In genomic region chr10:97365761-97366351, GRCh38 we compare ENCODE assay signal across 18 cellular contexts. TPM values are rescaled to one million over a fixed set of nuclear protein-coding genes. Genes with fewer than 3 reads are reported as not detected.
DNase-seq lines count a peak whose midpoint lies in the region; ATAC-seq, FAIRE-seq and TF ChIP-seq lines count a peak whose summit lies in the region.
"Had no signal": no experiment of that assay in that cellular context is flagged by ENCODE, and none has a peak within 500 bp of the region (broad histone marks: within the 10 kb centered on the region; RNA-seq: fewer than 3 reads in every experiment).

No MANE protein-coding gene starts in this region.

- peaks cover 0 to 51% (median 0%) of the 10 kb centered on the region in 12 donors for H3K4me1 ChIP-seq in heart left ventricle
- H3K4me1 ChIP-seq in kidney (ENCODE audit: control insufficient read depth in 1 of 2, insufficient read depth in 1 of 2, low read depth in 1 of 2, low read length in 2 of 2): no peaks in the 10 kb centered on the region
- H3K4me1 ChIP-seq: Caco-2, prostate gland, SJSA1 had no signal

- H3K9me3 Mint-ChIP-seq in IgD-negative memory B cell: no peaks in the 10 kb centered on the region
- H3K9me3 Mint-ChIP-seq: activated T-cell treated with anti-CD3 and anti-CD28 coated beads, Interleukin-2, amount 50 U/mL, for 72 hours; GM23338 had no signal

- H3K9ac ChIP-seq in kidney (ENCODE audit: low read length in 2 of 2): no peak overlapping the region

- H3K9me3 ChIP-seq in heart left ventricle (no peaks in the 10 kb centered on the region), kidney (ENCODE audit: control insufficient read depth in 1 of 2, low read length in 2 of 2) (no peaks in the 10 kb centered on the region)
- H3K9me3 ChIP-seq: Caco-2, prostate gland, SJSA1 had no signal

- intact Hi-C loops in heart left ventricle (cut with DNase I) (no loop called here), kidney (cut with DNase I) (no loop called here)

- FAIRE-seq in kidney (lab: Jason Lieb, UNC): no peak

- H3K4me3 ChIP-seq in heart left ventricle: peak overlapping the region in 1 of 12 donors; percentile 12
- H3K4me3 ChIP-seq in skin epidermis: no peak overlapping the region
- H3K4me3 ChIP-seq in kidney (ENCODE audit: low read length in 2 of 2): no peak overlapping the region
- H3K4me3 ChIP-seq: GM23338, prostate gland, SJSA1 had no signal

- no peak for TF ChIP-seq CTCF in heart left ventricle (IDR thresholded peaks at IDR 0.05)
- no peak for TF ChIP-seq CTCF in kidney (IDR thresholded peaks at IDR 0.05; ENCODE audit: borderline replicate concordance, extremely low read depth, insufficient read depth)

- H3K27ac ChIP-seq in heart left ventricle (peak overlapping the region in 4 of 12 donors; percentile 6 to 93 (median 19)), skin epidermis (peak overlapping the region in 13 of 21 experiments; percentile 34 to 87 (median 60)), kidney (ENCODE audit: low read depth in 2 of 2, low read length in 2 of 2) (no peak overlapping the region)
- H3K27ac ChIP-seq: prostate gland, SJSA1 had no signal

- no peaks in the 10 kb centered on the region for H3K27me3 ChIP-seq in heart left ventricle
- H3K27me3 ChIP-seq: SJSA1 had no signal

- no peaks in the 10 kb centered on the region for H3K27me3 Mint-ChIP-seq in IgD-negative memory B cell

- peak overlapping the region; percentile 59 to 90 (median 79) for H3K4me3 Mint-ChIP-seq in IgD-negative memory B cell
- H3K4me3 Mint-ChIP-seq: activated T-cell treated with anti-CD3 and anti-CD28 coated beads, Interleukin-2, amount 50 U/mL, for 72 hours; GM23338 had no signal

- H3K36me3 ChIP-seq in heart left ventricle (peaks cover 0 to 73% (median 51%) of the 10 kb centered on the region in 9 donors), kidney (ENCODE audit: control insufficient read depth in 1 of 2, insufficient read depth in 2 of 2, low read length in 2 of 2) (peaks cover 4 to 8% of the 10 kb centered on the region in 2 donors)

- H3K27ac Mint-ChIP-seq in IgD-negative memory B cell: peak overlapping the region; percentile 84 to 96 (median 93)
- H3K27ac Mint-ChIP-seq: activated T-cell treated with anti-CD3 and anti-CD28 coated beads, Interleukin-2, amount 50 U/mL, for 72 hours; GM23338 had no signal

- peaks cover 17 to 28% (median 20%) of the 10 kb centered on the region in 3 donors for H3K4me1 Mint-ChIP-seq in IgD-negative memory B cell
- H3K4me1 Mint-ChIP-seq: GM23338 had no signal

- DNase-seq in SIG-M5 (lab: John Stamatoyannopoulos, UW) (peak; percentile 99), heart left ventricle (no peak), T1000 (lab: John Stamatoyannopoulos, UW) (no peak), kidney (no peak)
- DNase-seq: activated CD4-positive, CD25-positive, alpha-beta regulatory T cell treated with anti-CD3 and anti-CD28 coated beads, Interleukin-2, amount 50 U/mL, for 72 hours; activated T-cell treated with anti-CD3 and anti-CD28 coated beads, Interleukin-2, amount 50 U/mL, for 72 hours; Caco-2; mesendoderm; NCI-H1417 treated with DMSO at 0.1 percent for 48 hours; NCI-H510A treated with DMSO at 0.1 percent for 48 hours; stimulated activated CD4-positive, alpha-beta T cell treated with anti-CD3 and anti-CD28 coated beads, Interleukin-4, amount 100 ng/mL, for 24 hours had no signal

- 77 to 82% (median 81%) methylated on average over 19 of the region's 19 CpGs for WGBS in heart left ventricle, 4 donors

- peak in 3 of 4 donors; percentile 28 to 55 (median 50) for ATAC-seq in heart left ventricle
- no peak for ATAC-seq in GM21390 (IDR thresholded peaks at IDR 0.05; ENCODE audit: unreplicated experiment)
- ATAC-seq in HG03025 (IDR thresholded peaks at IDR 0.05; ENCODE audit: low FRiP score, unreplicated experiment): no peak
- ATAC-seq: activated T-cell treated with anti-CD3 and anti-CD28 coated beads, Interleukin-2, amount 50 U/mL, for 72 hours; GM23338 had no signal

- peaks cover 11% of the 10 kb centered on the region for H3K36me3 Mint-ChIP-seq in IgD-negative memory B cell

- no peak for TF ChIP-seq POLR2A in heart left ventricle (IDR thresholded peaks at IDR 0.05)

RNA-seq across cellular contexts. Expression of gene FRAT2, which starts 31.3 kb away (rescaled TPM):
- 7.3 TPM for polyA plus RNA-seq in IgD-negative memory B cell
- total RNA-seq in heart left ventricle: 10 to 100 TPM in 1 of 9 donors, 1 to 10 TPM in 8; 4.4 to 12.4 (median 7.5) TPM
- polyA plus RNA-seq in heart left ventricle: 1 to 10 TPM; 3.4 to 4.6 TPM
- 16.8 TPM for total RNA-seq in kidney
- polyA plus RNA-seq in kidney (ENCODE audit: insufficient read depth, low read depth, low replicate concordance): 5.4 TPM

RNA-seq across cellular contexts. Expression of gene RRP12, which starts 35.3 kb away (rescaled TPM):
- polyA plus RNA-seq in IgD-negative memory B cell (15.0 TPM), heart left ventricle (10 to 100 TPM; 32.7 to 61.2 TPM), kidney (ENCODE audit: insufficient read depth, low read depth, low replicate concordance) (9.7 TPM)
- total RNA-seq in heart left ventricle (10 to 100 TPM in 8 of 9 donors, 1 to 10 TPM in 1; 6.0 to 34.1 (median 18.3) TPM), kidney (30.0 TPM)

RNA-seq across cellular contexts. Expression of gene FRAT1, which starts 46.8 kb away (rescaled TPM):
- polyA plus RNA-seq in IgD-negative memory B cell: 6.2 TPM
- 1 to 10 TPM; 2.0 to 5.2 (median 4.4) TPM for total RNA-seq in heart left ventricle
- polyA plus RNA-seq in heart left ventricle: 1 to 10 TPM; 1.1 to 2.0 TPM
- 7.0 TPM for total RNA-seq in kidney
- 2.1 TPM for polyA plus RNA-seq in kidney (ENCODE audit: insufficient read depth, low read depth, low replicate concordance)

Comparison
In these comparisons a context has a peak if more than half of its experiments do, and no peak if none do; other contexts are left out.
1. ATAC-seq: peak in heart left ventricle (3 of 4); none in GM21390 (single experiment) and HG03025 (single experiment).
2. H3K27ac ChIP-seq: peak in skin epidermis (13 of 21); none in kidney (0 of 2).